In genomic region chr17:60110586-60110985, GRCh38 we compare ENCODE assay signal across 22 cellular contexts. TPM values are rescaled to one million over a fixed set of nuclear protein-coding genes. Genes with fewer than 3 reads are reported as not detected.
A peak's percentile ranks its signal among the peaks of the same experiment; 100 is the strongest.
DNase-seq lines count a peak whose midpoint lies in the region; ATAC-seq, FAIRE-seq and TF ChIP-seq lines count a peak whose summit lies in the region.
"Had no signal": no experiment of that assay in that cellular context is flagged by ENCODE, and none has a peak within 500 bp of the region (broad histone marks: within the 10 kb centered on the region; RNA-seq: fewer than 3 reads in every experiment).

No MANE protein-coding gene starts in this region.

- TF ChIP-seq POLR2A in GM12878 (IDR thresholded peaks at IDR 0.05; ENCODE audit: low read depth, low read length) (no peak), spleen (IDR thresholded peaks at IDR 0.05) (no peak)

- H3K4me1 Mint-ChIP-seq in activated CD4-positive, alpha-beta T cell treated with anti-CD3 and anti-CD28 coated beads, Interleukin-2, amount 10 ng/mL, durations not matched to agents 24 days and 14 days, result peaks cover 6% of the 10 kb centered on the region
- no peaks in the 10 kb centered on the region for H3K4me1 Mint-ChIP-seq in activated T-helper 1 cell treated with anti-CD3 and anti-CD28 coated beads, Interleukin-12 subunit alpha, Interleukin-12 subunit beta, Interleukin-2, Interleukin-4 antibody, amounts not matched to agents 30 ng/mL and 10 ng/mL and 1 ng/mL, durations not matched to agents 14 hours and 24 hours and 36 hours (ENCODE audit: low read depth)

- in situ Hi-C loops in GM12878 (cut with MboI), result no loop called here

- H3K9me3 ChIP-seq in GM12878 (replicated peaks; ENCODE audit: control insufficient read depth, insufficient read depth, low read length) (no peaks in the 10 kb centered on the region), spleen (no peaks in the 10 kb centered on the region)
- H3K9me3 ChIP-seq: A549, Caco-2, HAP-1 had no signal

- SMC1A ChIA-PET in GM12878 (lab: Charles Lee; ENCODE audit: uncharacterized antibody, unreplicated experiment), result interaction anchor here (1.0 to 2.3 kb wide), 3 partner anchors 18 to 251 kb away, joined by 3 to 5 read pairs (median 3); no protein-coding TSS in a partner anchor

- no peak overlapping the region for H3K27ac Mint-ChIP-seq in activated CD4-positive, alpha-beta T cell treated with anti-CD3 and anti-CD28 coated beads, Interleukin-2, amount 10 ng/mL, durations not matched to agents 24 days and 14 days
- no peak overlapping the region for H3K27ac Mint-ChIP-seq in activated T-helper 1 cell treated with anti-CD3 and anti-CD28 coated beads, Interleukin-12 subunit alpha, Interleukin-12 subunit beta, Interleukin-2, Interleukin-4 antibody, amounts not matched to agents 30 ng/mL and 10 ng/mL and 1 ng/mL, durations not matched to agents 14 hours and 24 hours and 36 hours
- H3K27ac Mint-ChIP-seq: CD4-positive, alpha-beta T cell had no signal

- POLR2A ChIA-PET in GM12878 (lab: Charles Lee), result interaction anchor here (1.0 kb wide), 1 partner anchor 15 kb away, joined by 3 read pairs; no protein-coding TSS in a partner anchor

- no peaks in the 10 kb centered on the region for H3K79me2 ChIP-seq in GM12878 (ENCODE audit: control insufficient read depth, insufficient read depth, low read length)

- TF ChIP-seq RAD21 in GM12878 (IDR thresholded peaks at IDR 0.05; ENCODE audit: insufficient read depth, low read depth, low read length), result no peak

- peaks cover 27% of the 10 kb centered on the region for H3K27me3 Mint-ChIP-seq in activated CD4-positive, alpha-beta T cell treated with anti-CD3 and anti-CD28 coated beads, Interleukin-2, amount 10 ng/mL, durations not matched to agents 24 days and 14 days
- H3K27me3 Mint-ChIP-seq in activated T-helper 1 cell treated with anti-CD3 and anti-CD28 coated beads, Interleukin-12 subunit alpha, Interleukin-12 subunit beta, Interleukin-2, Interleukin-4 antibody, amounts not matched to agents 30 ng/mL and 10 ng/mL and 1 ng/mL, durations not matched to agents 14 hours and 24 hours and 36 hours (ENCODE audit: insufficient read depth), result peaks cover 21% of the 10 kb centered on the region

- intact Hi-C loops in activated CD4-positive, alpha-beta T cell treated with anti-CD3 and anti-CD28 coated beads, Interleukin-2, amount 10 ng/mL, durations not matched to agents 24 days and 14 days (cut with micrococcal nuclease), result no loop called here
- intact Hi-C loops in GM12878 (cut with micrococcal nuclease; ENCODE audit: unreplicated experiment) (no loop called here), spleen (cut with DNase I; ENCODE audit: low total_unique reads) (no loop called here)
- intact Hi-C loops in activated T-helper 1 cell treated with anti-CD3 and anti-CD28 coated beads, Interleukin-12 subunit alpha, Interleukin-12 subunit beta, Interleukin-2, Interleukin-4 antibody, amounts not matched to agents 30 ng/mL and 10 ng/mL and 1 ng/mL, durations not matched to agents 14 hours and 24 hours and 36 hours (cut with micrococcal nuclease), result no loop called here

- no peak for FAIRE-seq in GM12878 (lab: Jason Lieb, UNC)
- FAIRE-seq: A549 had no signal

- WGBS in GM12878 (ENCODE audit: insufficient coverage, insufficient replicate concordance, low lambda C conversion rate, missing lambda C conversion rate), result 10% methylated on average over 3 of the region's 3 CpGs
- 45 to 74% (median 63%) methylated on average over 2 to 3 of the region's 3 CpGs for WGBS in spleen, 5 donors

- H3K4me2 ChIP-seq in GM12878 (ENCODE audit: control insufficient read depth, insufficient read depth), result no peak overlapping the region
- H3K4me2 ChIP-seq: A549 had no signal

- H3K9ac ChIP-seq in GM12878 (ENCODE audit: control insufficient read depth, insufficient read depth, low read length), result no peak overlapping the region
- H3K9ac ChIP-seq: GM23248 had no signal

- RAD21 ChIA-PET in GM12878 (lab: Charles Lee; ENCODE audit: unreplicated experiment), result interaction anchor here (0.6 to 1.7 kb wide), 3 partner anchors 29 to 222 kb away, joined by 3 read pairs; partner anchors contain the start of gene HEATR6

- TF ChIP-seq EP300 in GM12878 (IDR thresholded peaks at IDR 0.05; ENCODE audit: borderline replicate concordance in 1 of 2, control insufficient read depth in 1 of 2, low read depth in 2 of 2, low read length in 2 of 2), result no peak

- H3K36me3 Mint-ChIP-seq in activated CD4-positive, alpha-beta T cell treated with anti-CD3 and anti-CD28 coated beads, Interleukin-2, amount 10 ng/mL, durations not matched to agents 24 days and 14 days (ENCODE audit: low read depth), result no peaks in the 10 kb centered on the region
- H3K36me3 Mint-ChIP-seq in activated T-helper 1 cell treated with anti-CD3 and anti-CD28 coated beads, Interleukin-12 subunit alpha, Interleukin-12 subunit beta, Interleukin-2, Interleukin-4 antibody, amounts not matched to agents 30 ng/mL and 10 ng/mL and 1 ng/mL, durations not matched to agents 14 hours and 24 hours and 36 hours (ENCODE audit: low read depth), result no peaks in the 10 kb centered on the region

- H3K27me3 ChIP-seq in GM12878 (replicated peaks in 1 of 2; ENCODE audit: control insufficient read depth in 2 of 2, insufficient read depth in 2 of 2, low read length in 1 of 2) (no peaks in the 10 kb centered on the region), spleen (replicated peaks in 1 of 7) (peaks cover 0 to 5% (median 0%) of the 10 kb centered on the region in 7 donors)

- TF ChIP-seq CTCF in GM12878 (IDR thresholded peaks at IDR 0.05 in 2 of 3, conservative IDR thresholded peaks at IDR 0.05 in 1 of 3; ENCODE audit: control insufficient read depth in 2 of 3, extremely low read depth in 1 of 3, insufficient read depth in 1 of 3, low read depth in 3 of 3, low read length in 3 of 3) (no peak), spleen (IDR thresholded peaks at IDR 0.05 in 8 of 11, conservative IDR thresholded peaks at IDR 0.05 in 3 of 11) (no peak)

- no peaks in the 10 kb centered on the region for H3K36me3 ChIP-seq in GM12878 (ENCODE audit: control insufficient read depth in 2 of 2, insufficient read depth in 2 of 2, low read length in 1 of 2)
- no peaks in the 10 kb centered on the region for H3K36me3 ChIP-seq in spleen
- H3K36me3 ChIP-seq: HAP-1 had no signal

- no peak for ATAC-seq in GM12878
- ATAC-seq: A549 had no signal

- no peaks in the 10 kb centered on the region for H4K20me1 ChIP-seq in GM12878 (ENCODE audit: control insufficient read depth, insufficient read depth)

- no peak overlapping the region for H3K4me3 Mint-ChIP-seq in activated CD4-positive, alpha-beta T cell treated with anti-CD3 and anti-CD28 coated beads, Interleukin-2, amount 10 ng/mL, durations not matched to agents 24 days and 14 days
- no peak overlapping the region for H3K4me3 Mint-ChIP-seq in activated T-helper 1 cell treated with anti-CD3 and anti-CD28 coated beads, Interleukin-12 subunit alpha, Interleukin-12 subunit beta, Interleukin-2, Interleukin-4 antibody, amounts not matched to agents 30 ng/mL and 10 ng/mL and 1 ng/mL, durations not matched to agents 14 hours and 24 hours and 36 hours
- H3K4me3 Mint-ChIP-seq: CD4-positive, alpha-beta T cell had no signal

- CTCF ChIA-PET in GM12878 (lab: Yijun Ruan, JAX), result interaction anchor here (0.7 to 3.2 kb wide), 4 partner anchors 23 to 314 kb away, joined by 3 to 15 read pairs (median 4); no protein-coding TSS in a partner anchor

- peaks cover 11% of the 10 kb centered on the region for H3K4me1 ChIP-seq in GM12878 (ENCODE audit: control insufficient read depth, insufficient read depth, low read length)
- peaks cover 0 to 9% (median 2%) of the 10 kb centered on the region in 6 donors for H3K4me1 ChIP-seq in spleen
- H3K4me1 ChIP-seq: A549, Caco-2, HAP-1 had no signal

- H3K27ac ChIP-seq in GM12878 (ENCODE audit: control insufficient read depth, insufficient read depth) (no peak overlapping the region), spleen (no peak overlapping the region)
- H3K27ac ChIP-seq: 22Rv1, A549, C4-2B, GM23248 had no signal

- no TSS peak for BruUV-seq in GM12878 (replicated peaks; lab: Mats Ljungman, UMichigan)

- H3K4me3 ChIP-seq in GM12878, result no peak overlapping the region
- H3K4me3 ChIP-seq in spleen, result no peak overlapping the region
- H3K4me3 ChIP-seq: A549, GM23248, HAP-1 had no signal

- DNase-seq in activated CD4-positive, alpha-beta T cell treated with anti-CD3 and anti-CD28 coated beads, Interleukin-2, amount 10 ng/mL, durations not matched to agents 24 days and 14 days, result peak; percentile 43
- DNase-seq in activated CD4-positive, alpha-beta T cell treated with anti-CD3 and anti-CD28 coated beads, Interleukin-2, amount 50 U/mL, for 48 hours, result no peak
- peak; percentile 2 for DNase-seq in D341Med (ENCODE audit: low spot score)
- DNase-seq in GM12878 (ENCODE audit: low read depth, low spot score), result no peak
- DNase-seq in spleen, result peak; percentile 15
- no peak for DNase-seq in GM03348 (ENCODE audit: low spot score)
- DNase-seq in activated T-helper 1 cell treated with anti-CD3 and anti-CD28 coated beads, Interleukin-12 subunit alpha, Interleukin-12 subunit beta, Interleukin-2, Interleukin-4 antibody, amounts not matched to agents 30 ng/mL and 10 ng/mL and 1 ng/mL, durations not matched to agents 14 hours and 24 hours and 36 hours (ENCODE audit: low spot score), result no peak
- DNase-seq in DMS153 treated with DMSO at 0.1 percent for 48 hours (lab: John Stamatoyannopoulos, UW; ENCODE audit: unreplicated experiment), result no peak
- DNase-seq: AML-193; Caco-2; CD4-positive, alpha-beta T cell; DMS153; DMS79 treated with DMSO at 0.1 percent for 48 hours; GF-D8; GM23248 had no signal

- no peaks in the 10 kb centered on the region for H3K9me3 Mint-ChIP-seq in activated CD4-positive, alpha-beta T cell treated with anti-CD3 and anti-CD28 coated beads, Interleukin-2, amount 10 ng/mL, durations not matched to agents 24 days and 14 days
- H3K9me3 Mint-ChIP-seq in activated T-helper 1 cell treated with anti-CD3 and anti-CD28 coated beads, Interleukin-12 subunit alpha, Interleukin-12 subunit beta, Interleukin-2, Interleukin-4 antibody, amounts not matched to agents 30 ng/mL and 10 ng/mL and 1 ng/mL, durations not matched to agents 14 hours and 24 hours and 36 hours, result no peaks in the 10 kb centered on the region
- H3K9me3 Mint-ChIP-seq: CD4-positive, alpha-beta T cell had no signal

- no peak overlapping the region for H2AFZ ChIP-seq in GM12878 (ENCODE audit: control insufficient read depth, low read depth, low read length)
- H2AFZ ChIP-seq: GM23248 had no signal

RNA-seq across cellular contexts. Expression of gene HEATR6, which starts 31.9 kb away (rescaled TPM):
- 32.4 and 33.7 TPM in 2 replicates for total RNA-seq in activated CD4-positive, alpha-beta T cell treated with anti-CD3 and anti-CD28 coated beads, Interleukin-2, amount 10 ng/mL, durations not matched to agents 24 days and 14 days
- 32.4 and 37.5 TPM in 2 replicates for total RNA-seq in GM12878 (2013; cell fraction: nucleolus; rRNA removed)
- total RNA-seq in GM12878 (2014; rRNA removed) (11.7 and 12.3 TPM in 2 replicates), GM12878 (2014; rRNA removed; fragmentation: Illumina TruSeq; extraction: Trizol) (9.4 and 9.9 TPM in 2 replicates), GM12878 (2021) (12.9 and 15.1 TPM in 2 replicates), spleen (10 to 100 TPM; 20.0 to 26.9 (median 22.0) TPM)
- 6.0 TPM for polyA plus RNA-seq in GM12878 (2011; ENCODE audit: low read depth)
- polyA plus RNA-seq in GM12878 (2011; rRNA removed) (10.5 and 13.4 TPM in 2 replicates), GM12878 (2014; fragmentation: Illumina TruSeq; extraction: Trizol) (12.8 and 17.2 TPM in 2 replicates), GM12878 (2014; fragmentation: Nextera tagmentation; extraction: Ambion mirVana) (1 to 10 TPM; 3.4 to 5.2 TPM), GM12878 (2014; rRNA removed) (7.7 and 11.6 TPM in 2 replicates), GM12878 (2016; fragmentation: Nextera tagmentation; extraction: Ambion mirVana) (10 to 100 TPM in 1 of 2 experiments, 1 to 10 TPM in 1; 8.4 to 10.9 TPM), spleen (10 to 100 TPM in 2 of 3 donors, 1 to 10 TPM in 1; 8.2 to 13.4 (median 10.4) TPM)
- polyA plus RNA-seq in GM12878 (2011; cell fraction: cytosol; rRNA removed), result 22.6 and 26.4 TPM in 2 replicates
- 37.9 and 45.4 TPM in 2 replicates for polyA plus RNA-seq in GM12878 (2011; cell fraction: nucleus; rRNA removed)
- 7.3 and 8.0 TPM in 2 replicates for polyA plus RNA-seq in GM12878 (2012)
- 28.5 and 34.1 TPM in 2 replicates for polyA minus RNA-seq in GM12878 (2011; rRNA and poly(A)+ RNA removed)
- 7.8 and 10.5 TPM in 2 replicates for polyA minus RNA-seq in GM12878 (2011; cell fraction: cytosol; rRNA and poly(A)+ RNA removed)
- polyA minus RNA-seq in GM12878 (2011; cell fraction: nucleus; rRNA and poly(A)+ RNA removed), result 24.2 and 40.6 TPM in 2 replicates
- total RNA-seq in activated T-helper 1 cell treated with anti-CD3 and anti-CD28 coated beads, Interleukin-12 subunit alpha, Interleukin-12 subunit beta, Interleukin-2, Interleukin-4 antibody, amounts not matched to agents 30 ng/mL and 10 ng/mL and 1 ng/mL, durations not matched to agents 14 hours and 24 hours and 36 hours, result 36.5 and 36.9 TPM in 2 replicates

RNA-seq across cellular contexts. Expression of gene CA4, which starts 39.2 kb away (rescaled TPM):
- total RNA-seq in activated CD4-positive, alpha-beta T cell treated with anti-CD3 and anti-CD28 coated beads, Interleukin-2, amount 10 ng/mL, durations not matched to agents 24 days and 14 days, result not detected in 2 replicates
- not detected in 2 replicates for total RNA-seq in GM12878 (2013; cell fraction: nucleolus; rRNA removed)
- total RNA-seq in GM12878 (2014; rRNA removed) (not detected in 2 replicates), GM12878 (2014; rRNA removed; fragmentation: Illumina TruSeq; extraction: Trizol) (not detected in 2 replicates), GM12878 (2021) (not detected in 2 replicates), spleen (10 to 100 TPM in 4 of 7 donors, 1 to 10 TPM in 3; 7.2 to 19.3 (median 13.3) TPM)
- not detected for polyA plus RNA-seq in GM12878 (2011; ENCODE audit: low read depth)
- polyA plus RNA-seq in GM12878 (2011; rRNA removed) (0.20 and 0.31 TPM in 2 replicates), GM12878 (2014; fragmentation: Illumina TruSeq; extraction: Trizol) (0.13 TPM in 1 of 2 replicates, not detected in the other), GM12878 (2014; fragmentation: Nextera tagmentation; extraction: Ambion mirVana) (not detected), GM12878 (2014; rRNA removed) (not detected in 2 replicates), GM12878 (2016; fragmentation: Nextera tagmentation; extraction: Ambion mirVana) (not detected), spleen (1 to 10 TPM; 1.7 to 7.0 (median 5.4) TPM)
- polyA plus RNA-seq in GM12878 (2011; cell fraction: cytosol; rRNA removed), result 0.32 and 0.43 TPM in 2 replicates
- polyA plus RNA-seq in GM12878 (2011; cell fraction: nucleus; rRNA removed), result 0.19 and 0.57 TPM in 2 replicates
- not detected in 2 replicates for polyA plus RNA-seq in GM12878 (2012)
- polyA minus RNA-seq in GM12878 (2011; rRNA and poly(A)+ RNA removed), result not detected in 2 replicates
- not detected in 2 replicates for polyA minus RNA-seq in GM12878 (2011; cell fraction: cytosol; rRNA and poly(A)+ RNA removed)
- polyA minus RNA-seq in GM12878 (2011; cell fraction: nucleus; rRNA and poly(A)+ RNA removed), result not detected in 2 replicates
- total RNA-seq in activated T-helper 1 cell treated with anti-CD3 and anti-CD28 coated beads, Interleukin-12 subunit alpha, Interleukin-12 subunit beta, Interleukin-2, Interleukin-4 antibody, amounts not matched to agents 30 ng/mL and 10 ng/mL and 1 ng/mL, durations not matched to agents 14 hours and 24 hours and 36 hours, result not detected in 2 replicates
- total RNA-seq: Caco-2; CD4-positive, alpha-beta T cell; GM23248; H4; HT-29 had no signal
- polyA plus RNA-seq: BJ, GM23248 had no signal

Comparison
In these comparisons a context has a peak if more than half of its experiments do, and no peak if none do; other contexts are left out.
1. DNase-seq: peak in activated CD4-positive, alpha-beta T cell treated with anti-CD3 and anti-CD28 coated beads, Interleukin-2, amount 10 ng/mL, durations not matched to agents 24 days and 14 days (single experiment), D341Med (single experiment) and spleen (single experiment); none in activated CD4-positive, alpha-beta T cell treated with anti-CD3 and anti-CD28 coated beads, Interleukin-2, amount 50 U/mL, for 48 hours (0 of 2), GM12878 (single experiment), GM03348 (single experiment), activated T-helper 1 cell treated with anti-CD3 and anti-CD28 coated beads, Interleukin-12 subunit alpha, Interleukin-12 subunit beta, Interleukin-2, Interleukin-4 antibody, amounts not matched to agents 30 ng/mL and 10 ng/mL and 1 ng/mL, durations not matched to agents 14 hours and 24 hours and 36 hours (single experiment) and DMS153 treated with DMSO at 0.1 percent for 48 hours (single experiment).